In genomic region chr1:107138767-107139445, GRCh38 we compare ENCODE assay signal across 1 cellular context.
TF ChIP-seq lines count a peak whose summit lies in the region.

No MANE protein-coding gene starts in this region.

TF ChIP-seq in K562, 482 proteins besides CTCF, POLR2A, EP300 and RAD21 (continued from another document):
- TF ChIP-seq, protein P1, sequence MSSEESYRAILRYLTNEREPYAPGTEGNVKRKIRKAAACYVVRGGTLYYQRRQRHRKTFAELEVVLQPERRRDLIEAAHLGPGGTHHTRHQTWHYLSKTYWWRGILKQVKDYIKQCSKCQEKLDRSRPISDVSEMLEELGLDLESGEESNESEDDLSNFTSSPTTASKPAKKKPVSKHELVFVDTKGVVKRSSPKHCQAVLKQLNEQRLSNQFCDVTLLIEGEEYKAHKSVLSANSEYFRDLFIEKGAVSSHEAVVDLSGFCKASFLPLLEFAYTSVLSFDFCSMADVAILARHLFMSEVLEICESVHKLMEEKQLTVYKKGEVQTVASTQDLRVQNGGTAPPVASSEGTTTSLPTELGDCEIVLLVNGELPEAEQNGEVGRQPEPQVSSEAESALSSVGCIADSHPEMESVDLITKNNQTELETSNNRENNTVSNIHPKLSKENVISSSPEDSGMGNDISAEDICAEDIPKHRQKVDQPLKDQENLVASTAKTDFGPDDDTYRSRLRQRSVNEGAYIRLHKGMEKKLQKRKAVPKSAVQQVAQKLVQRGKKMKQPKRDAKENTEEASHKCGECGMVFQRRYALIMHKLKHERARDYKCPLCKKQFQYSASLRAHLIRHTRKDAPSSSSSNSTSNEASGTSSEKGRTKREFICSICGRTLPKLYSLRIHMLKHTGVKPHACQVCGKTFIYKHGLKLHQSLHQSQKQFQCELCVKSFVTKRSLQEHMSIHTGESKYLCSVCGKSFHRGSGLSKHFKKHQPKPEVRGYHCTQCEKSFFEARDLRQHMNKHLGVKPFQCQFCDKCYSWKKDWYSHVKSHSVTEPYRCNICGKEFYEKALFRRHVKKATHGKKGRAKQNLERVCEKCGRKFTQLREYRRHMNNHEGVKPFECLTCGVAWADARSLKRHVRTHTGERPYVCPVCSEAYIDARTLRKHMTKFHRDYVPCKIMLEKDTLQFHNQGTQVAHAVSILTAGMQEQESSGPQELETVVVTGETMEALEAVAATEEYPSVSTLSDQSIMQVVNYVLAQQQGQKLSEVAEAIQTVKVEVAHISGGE (CRISPR knock-in tag; IDR thresholded peaks at IDR 0.05): peak in 1 of 3 experiments; percentile 11; a peak in 1 of 6 replicates
- TF ChIP-seq ZNF239 (CRISPR knock-in tag; IDR thresholded peaks at IDR 0.05) (no peak), BMI1 (IDR thresholded peaks at IDR 0.05; ENCODE audit: low read length) (no peak), ZNF347 (CRISPR knock-in tag; IDR thresholded peaks at IDR 0.05; ENCODE audit: low read depth) (no peak), SMAD3 (CRISPR knock-in tag; conservative IDR thresholded peaks at IDR 0.05) (no peak), ZNF23 (CRISPR knock-in tag; IDR thresholded peaks at IDR 0.05) (no peak), NR1H2 (CRISPR knock-in tag; IDR thresholded peaks at IDR 0.05) (no peak), HDAC2 (IDR thresholded peaks at IDR 0.05) (no peak), ZNF77 (CRISPR knock-in tag; IDR thresholded peaks at IDR 0.05) (no peak), HLTF (IDR thresholded peaks at IDR 0.05) (no peak), BCOR (IDR thresholded peaks at IDR 0.05) (no peak), CEBPZ (IDR thresholded peaks at IDR 0.05; ENCODE audit: borderline replicate concordance, low read depth, low read length) (no peak), ILF3 (IDR thresholded peaks at IDR 0.05; ENCODE audit: borderline replicate concordance) (no peak), KAT7 (CRISPR knock-in tag; IDR thresholded peaks at IDR 0.05; ENCODE audit: borderline replicate concordance) (no peak), NRF1 (conservative IDR thresholded peaks at IDR 0.05 in 1 of 2, IDR thresholded peaks at IDR 0.05 in 1 of 2) (no peak), ZNF263 (CRISPR knock-in tag; IDR thresholded peaks at IDR 0.05; ENCODE audit: borderline replicate concordance) (no peak), SAP30 (IDR thresholded peaks at IDR 0.05; ENCODE audit: borderline replicate concordance, insufficient read depth, low read depth, low read length, poor library complexity, severe bottlenecking) (no peak), ZNF384 (IDR thresholded peaks at IDR 0.05; ENCODE audit: low read depth, low read length) (no peak), ZNF133 (CRISPR knock-in tag; IDR thresholded peaks at IDR 0.05) (no peak), MAFK (IDR thresholded peaks at IDR 0.05; ENCODE audit: low read length) (peak; percentile 82), RBM22 (IDR thresholded peaks at IDR 0.05; ENCODE audit: low read depth, low read length, poor library complexity, severe bottlenecking) (no peak), FOXK2 (conservative IDR thresholded peaks at IDR 0.05 in 1 of 2, IDR thresholded peaks at IDR 0.05 in 1 of 2; ENCODE audit: low read depth in 2 of 2) (no peak), MAFF (IDR thresholded peaks at IDR 0.05; ENCODE audit: low read length) (peak; percentile 71), SRSF7 (optimal IDR thresholded peaks at IDR 0.05; ENCODE audit: low read depth, low read length) (no peak)
- TF ChIP-seq, protein P2, sequence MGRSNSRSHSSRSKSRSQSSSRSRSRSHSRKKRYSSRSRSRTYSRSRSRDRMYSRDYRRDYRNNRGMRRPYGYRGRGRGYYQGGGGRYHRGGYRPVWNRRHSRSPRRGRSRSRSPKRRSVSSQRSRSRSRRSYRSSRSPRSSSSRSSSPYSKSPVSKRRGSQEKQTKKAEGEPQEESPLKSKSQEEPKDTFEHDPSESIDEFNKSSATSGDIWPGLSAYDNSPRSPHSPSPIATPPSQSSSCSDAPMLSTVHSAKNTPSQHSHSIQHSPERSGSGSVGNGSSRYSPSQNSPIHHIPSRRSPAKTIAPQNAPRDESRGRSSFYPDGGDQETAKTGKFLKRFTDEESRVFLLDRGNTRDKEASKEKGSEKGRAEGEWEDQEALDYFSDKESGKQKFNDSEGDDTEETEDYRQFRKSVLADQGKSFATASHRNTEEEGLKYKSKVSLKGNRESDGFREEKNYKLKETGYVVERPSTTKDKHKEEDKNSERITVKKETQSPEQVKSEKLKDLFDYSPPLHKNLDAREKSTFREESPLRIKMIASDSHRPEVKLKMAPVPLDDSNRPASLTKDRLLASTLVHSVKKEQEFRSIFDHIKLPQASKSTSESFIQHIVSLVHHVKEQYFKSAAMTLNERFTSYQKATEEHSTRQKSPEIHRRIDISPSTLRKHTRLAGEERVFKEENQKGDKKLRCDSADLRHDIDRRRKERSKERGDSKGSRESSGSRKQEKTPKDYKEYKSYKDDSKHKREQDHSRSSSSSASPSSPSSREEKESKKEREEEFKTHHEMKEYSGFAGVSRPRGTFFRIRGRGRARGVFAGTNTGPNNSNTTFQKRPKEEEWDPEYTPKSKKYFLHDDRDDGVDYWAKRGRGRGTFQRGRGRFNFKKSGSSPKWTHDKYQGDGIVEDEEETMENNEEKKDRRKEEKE (IDR thresholded peaks at IDR 0.05; ENCODE audit: borderline replicate concordance in 1 of 2, control insufficient read depth in 1 of 2, low read depth in 2 of 2, low read length in 1 of 2): no peak
- TF ChIP-seq, protein P3, sequence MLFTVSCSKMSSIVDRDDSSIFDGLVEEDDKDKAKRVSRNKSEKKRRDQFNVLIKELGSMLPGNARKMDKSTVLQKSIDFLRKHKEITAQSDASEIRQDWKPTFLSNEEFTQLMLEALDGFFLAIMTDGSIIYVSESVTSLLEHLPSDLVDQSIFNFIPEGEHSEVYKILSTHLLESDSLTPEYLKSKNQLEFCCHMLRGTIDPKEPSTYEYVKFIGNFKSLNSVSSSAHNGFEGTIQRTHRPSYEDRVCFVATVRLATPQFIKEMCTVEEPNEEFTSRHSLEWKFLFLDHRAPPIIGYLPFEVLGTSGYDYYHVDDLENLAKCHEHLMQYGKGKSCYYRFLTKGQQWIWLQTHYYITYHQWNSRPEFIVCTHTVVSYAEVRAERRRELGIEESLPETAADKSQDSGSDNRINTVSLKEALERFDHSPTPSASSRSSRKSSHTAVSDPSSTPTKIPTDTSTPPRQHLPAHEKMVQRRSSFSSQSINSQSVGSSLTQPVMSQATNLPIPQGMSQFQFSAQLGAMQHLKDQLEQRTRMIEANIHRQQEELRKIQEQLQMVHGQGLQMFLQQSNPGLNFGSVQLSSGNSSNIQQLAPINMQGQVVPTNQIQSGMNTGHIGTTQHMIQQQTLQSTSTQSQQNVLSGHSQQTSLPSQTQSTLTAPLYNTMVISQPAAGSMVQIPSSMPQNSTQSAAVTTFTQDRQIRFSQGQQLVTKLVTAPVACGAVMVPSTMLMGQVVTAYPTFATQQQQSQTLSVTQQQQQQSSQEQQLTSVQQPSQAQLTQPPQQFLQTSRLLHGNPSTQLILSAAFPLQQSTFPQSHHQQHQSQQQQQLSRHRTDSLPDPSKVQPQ (CRISPR knock-in tag; IDR thresholded peaks at IDR 0.05; ENCODE audit: borderline replicate concordance): no peak
- TF ChIP-seq, protein P4, sequence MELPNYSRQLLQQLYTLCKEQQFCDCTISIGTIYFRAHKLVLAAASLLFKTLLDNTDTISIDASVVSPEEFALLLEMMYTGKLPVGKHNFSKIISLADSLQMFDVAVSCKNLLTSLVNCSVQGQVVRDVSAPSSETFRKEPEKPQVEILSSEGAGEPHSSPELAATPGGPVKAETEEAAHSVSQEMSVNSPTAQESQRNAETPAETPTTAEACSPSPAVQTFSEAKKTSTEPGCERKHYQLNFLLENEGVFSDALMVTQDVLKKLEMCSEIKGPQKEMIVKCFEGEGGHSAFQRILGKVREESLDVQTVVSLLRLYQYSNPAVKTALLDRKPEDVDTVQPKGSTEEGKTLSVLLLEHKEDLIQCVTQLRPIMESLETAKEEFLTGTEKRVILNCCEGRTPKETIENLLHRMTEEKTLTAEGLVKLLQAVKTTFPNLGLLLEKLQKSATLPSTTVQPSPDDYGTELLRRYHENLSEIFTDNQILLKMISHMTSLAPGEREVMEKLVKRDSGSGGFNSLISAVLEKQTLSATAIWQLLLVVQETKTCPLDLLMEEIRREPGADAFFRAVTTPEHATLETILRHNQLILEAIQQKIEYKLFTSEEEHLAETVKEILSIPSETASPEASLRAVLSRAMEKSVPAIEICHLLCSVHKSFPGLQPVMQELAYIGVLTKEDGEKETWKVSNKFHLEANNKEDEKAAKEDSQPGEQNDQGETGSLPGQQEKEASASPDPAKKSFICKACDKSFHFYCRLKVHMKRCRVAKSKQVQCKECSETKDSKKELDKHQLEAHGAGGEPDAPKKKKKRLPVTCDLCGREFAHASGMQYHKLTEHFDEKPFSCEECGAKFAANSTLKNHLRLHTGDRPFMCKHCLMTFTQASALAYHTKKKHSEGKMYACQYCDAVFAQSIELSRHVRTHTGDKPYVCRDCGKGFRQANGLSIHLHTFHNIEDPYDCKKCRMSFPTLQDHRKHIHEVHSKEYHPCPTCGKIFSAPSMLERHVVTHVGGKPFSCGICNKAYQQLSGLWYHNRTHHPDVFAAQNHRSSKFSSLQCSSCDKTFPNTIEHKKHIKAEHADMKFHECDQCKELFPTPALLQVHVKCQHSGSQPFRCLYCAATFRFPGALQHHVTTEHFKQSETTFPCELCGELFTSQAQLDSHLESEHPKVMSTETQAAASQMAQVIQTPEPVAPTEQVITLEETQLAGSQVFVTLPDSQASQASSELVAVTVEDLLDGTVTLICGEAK (IDR thresholded peaks at IDR 0.05): no peak
- TF ChIP-seq, protein P4 (CRISPR knock-in tag; IDR thresholded peaks at IDR 0.05): no peak
- TF ChIP-seq, protein P5, sequence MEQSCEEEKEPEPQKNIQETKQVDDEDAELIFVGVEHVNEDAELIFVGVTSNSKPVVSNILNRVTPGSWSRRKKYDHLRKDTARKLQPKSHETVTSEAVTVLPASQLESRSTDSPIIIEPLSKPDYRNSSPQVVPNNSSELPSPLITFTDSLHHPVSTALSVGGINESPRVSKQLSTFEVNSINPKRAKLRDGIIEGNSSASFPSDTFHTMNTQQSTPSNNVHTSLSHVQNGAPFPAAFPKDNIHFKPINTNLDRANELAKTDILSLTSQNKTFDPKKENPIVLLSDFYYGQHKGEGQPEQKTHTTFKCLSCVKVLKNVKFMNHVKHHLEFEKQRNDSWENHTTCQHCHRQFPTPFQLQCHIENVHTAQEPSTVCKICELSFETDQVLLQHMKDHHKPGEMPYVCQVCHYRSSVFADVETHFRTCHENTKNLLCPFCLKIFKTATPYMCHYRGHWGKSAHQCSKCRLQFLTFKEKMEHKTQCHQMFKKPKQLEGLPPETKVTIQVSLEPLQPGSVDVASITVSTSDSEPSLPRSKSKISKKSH (CRISPR knock-in tag; IDR thresholded peaks at IDR 0.05): no peak
